Comparison of ENCODE assay signal across 28 cellular contexts in the genomic region with DNA sequence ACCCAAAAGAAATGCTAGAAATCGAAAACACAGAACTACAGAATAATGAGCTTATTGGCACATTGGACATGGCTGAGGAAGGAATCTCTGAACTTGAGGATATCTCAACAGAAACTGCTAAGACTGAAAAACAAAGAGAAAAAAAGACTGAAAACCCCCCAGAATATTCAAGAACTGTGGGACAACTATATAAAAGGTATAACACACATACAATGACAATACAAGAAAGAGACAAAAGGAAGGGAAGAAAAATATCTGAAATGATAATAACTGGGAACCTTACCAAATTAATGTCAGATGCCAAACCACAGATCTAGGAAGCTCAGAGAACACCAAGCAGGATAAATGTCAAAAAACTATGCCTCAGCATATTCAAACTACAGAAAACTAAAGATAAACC.
"Had no signal": no experiment of that assay in that cellular context is flagged by ENCODE, and none has a peak within 500 bp of the region (broad histone marks: within the 10 kb centered on the region; RNA-seq: fewer than 3 reads in every experiment).

No MANE protein-coding gene starts in this region.

- H3K27ac ChIP-seq: adrenal gland, ascending aorta, cardiac muscle cell, VCaP had no signal

- H3K36me3 ChIP-seq: adrenal gland, ascending aorta, cardiac muscle cell had no signal

- H3K4me1 ChIP-seq: adrenal gland, ascending aorta had no signal

- DNase-seq: activated B cell treated with CpG ODN at 0.5 μM for 24 hours; activated CD4-positive, alpha-beta memory T cell treated with anti-CD3 and anti-CD28 coated beads for 36 hours; activated CD4-positive, alpha-beta T cell treated with anti-CD3 and anti-CD28 coated beads for 4 hours; activated CD4-positive, alpha-beta T cell treated with anti-CD3 and anti-CD28 coated beads, Interleukin-2, amount 10 ng/mL, durations not matched to agents 24 days and 14 days; activated CD4-positive, alpha-beta T cell treated with anti-CD3 and anti-CD28 coated beads, Interleukin-2, amount 50 U/mL, for 1 hour; activated CD4-positive, alpha-beta T cell treated with anti-CD3 and anti-CD28 coated beads, Interleukin-2, amount 50 U/mL, for 4 hours; activated CD4-positive, CD25-positive, alpha-beta regulatory T cell treated with anti-CD3 and anti-CD28 coated beads, Interleukin-2, amount 50 U/mL, for 72 hours; activated CD8-positive, alpha-beta memory T cell treated with anti-CD3 and anti-CD28 coated beads, Interleukin-2, amount 50 U/mL, for 4 hours; activated CD8-positive, alpha-beta T cell treated with anti-CD3 and anti-CD28 coated beads for 36 hours; activated effector memory CD4-positive, alpha-beta T cell treated with anti-CD3 and anti-CD28 coated beads, Interleukin-2, amount 50 U/mL, for 16 hours; activated gamma-delta T cell treated with Interleukin-2 at 50 U/mL for 16 hours; activated naive CD4-positive, alpha-beta T cell; activated naive CD4-positive, alpha-beta T cell treated with anti-CD3 and anti-CD28 coated beads for 36 hours; activated naive CD4-positive, alpha-beta T cell treated with anti-CD3 and anti-CD28 coated beads, Interleukin-2, amount 50 U/mL, for 16 hours; activated naive CD8-positive, alpha-beta T cell treated with anti-CD3 and anti-CD28 coated beads for 36 hours; activated T-cell treated with anti-CD3 and anti-CD28 coated beads for 4 hours; activated T-cell treated with anti-CD3 and anti-CD28 coated beads, Interleukin-2, amount 50 U/mL, for 1 hour; activated T-cell treated with anti-CD3 and anti-CD28 coated beads, Interleukin-2, amount 50 U/mL, for 4 hours; activated T-cell treated with anti-CD3 and anti-CD28 coated beads, Interleukin-2, amount 50 U/mL, for 72 hours; adrenal gland; amygdala; anterior cingulate cortex; caudate nucleus; cerebellar nuclear complex; T-helper 17 cell had no signal

- H3K9me3 ChIP-seq: adrenal gland, ascending aorta had no signal

- H3K27me3 ChIP-seq: adrenal gland, ascending aorta, cardiac muscle cell had no signal

- H3K4me3 ChIP-seq: adrenal gland, ascending aorta, cardiac muscle cell had no signal
